24 cellular contexts compared by ENCODE assay signal in the genomic region with DNA sequence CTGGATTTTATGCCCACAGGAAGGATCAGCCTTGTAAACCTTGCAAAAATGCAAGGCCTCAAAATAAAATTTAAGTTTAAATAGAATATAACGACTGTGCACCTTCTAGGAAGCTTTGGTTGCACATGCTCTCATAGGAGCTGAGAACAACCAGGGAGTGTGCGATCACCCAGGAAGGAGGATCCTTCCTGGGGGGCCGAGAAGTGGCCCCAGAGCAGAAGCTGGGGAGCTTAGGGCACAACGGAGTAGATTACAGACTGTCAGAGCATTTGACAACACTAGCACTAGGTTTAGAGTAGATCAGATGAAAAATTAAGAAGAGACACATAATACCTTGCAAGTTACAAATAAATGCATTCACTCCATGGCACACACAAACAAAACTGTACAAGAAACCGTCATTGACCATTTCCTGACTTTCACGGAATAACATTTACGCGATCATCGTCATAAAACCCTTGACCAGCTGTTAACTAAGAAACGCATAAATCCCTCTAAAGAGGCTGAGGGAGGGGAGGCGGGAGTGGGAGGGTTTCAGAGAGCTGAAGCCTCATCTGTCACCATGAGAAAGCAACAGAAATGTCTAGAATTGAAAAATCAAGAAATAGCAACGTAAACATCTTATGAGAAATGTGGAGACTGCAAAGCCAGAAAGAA. TPM values are rescaled to one million over a fixed set of nuclear protein-coding genes. Genes with fewer than 3 reads are reported as not detected.
DNase-seq lines count a peak whose midpoint lies in the region; ATAC-seq, FAIRE-seq and TF ChIP-seq lines count a peak whose summit lies in the region.
"Had no signal": no experiment of that assay in that cellular context is flagged by ENCODE, and none has a peak within 500 bp of the region (broad histone marks: within the 10 kb centered on the region; RNA-seq: fewer than 3 reads in every experiment).

No MANE protein-coding gene starts in this region.

- peaks cover 0 to 3% (median 0%) of the 10 kb centered on the region in 5 experiments for H3K9me3 Mint-ChIP-seq in brain
- H3K9me3 Mint-ChIP-seq: CD8-positive, alpha-beta T cell; GM23338 had no signal

- no peaks in the 10 kb centered on the region for H4K20me1 ChIP-seq in keratinocyte (ENCODE audit: control insufficient read depth, extremely low read depth, insufficient read depth, low read length)
- H4K20me1 ChIP-seq in smooth muscle cell (ENCODE audit: low read depth): no peaks in the 10 kb centered on the region

- H3K36me3 Mint-ChIP-seq in brain: no peaks in the 10 kb centered on the region
- H3K36me3 Mint-ChIP-seq: CD8-positive, alpha-beta T cell had no signal

- TF ChIP-seq CTCF in brain (conservative IDR thresholded peaks at IDR 0.05): no peak
- no peak for TF ChIP-seq CTCF in keratinocyte (optimal IDR thresholded peaks at IDR 0.05 in 1 of 3, IDR thresholded peaks at IDR 0.05 in 1 of 3, conservative IDR thresholded peaks at IDR 0.05 in 1 of 3; ENCODE audit: extremely low read depth in 1 of 3, insufficient read depth in 2 of 3, low read length in 3 of 3)
- no peak for TF ChIP-seq CTCF in smooth muscle cell (IDR thresholded peaks at IDR 0.05; ENCODE audit: borderline replicate concordance, insufficient read depth, poor library complexity, severe bottlenecking)
- TF ChIP-seq CTCF in right lobe of liver (IDR thresholded peaks at IDR 0.05): no peak

- ATAC-seq in right lobe of liver: no peak
- no peak for ATAC-seq in HG03039 (IDR thresholded peaks at IDR 0.05; ENCODE audit: unreplicated experiment)
- ATAC-seq: CD8-positive, alpha-beta T cell; GM23338 had no signal

- H3K4me2 ChIP-seq in keratinocyte (ENCODE audit: control insufficient read depth, extremely low read depth, insufficient read depth, low read depth, low read length): no peak overlapping the region
- peak overlapping the region; percentile 29 for H3K4me2 ChIP-seq in smooth muscle cell
- H3K4me2 ChIP-seq: GM23338 had no signal

- peaks cover 62% of the 10 kb centered on the region for H3K4me1 Mint-ChIP-seq in brain

- no peak overlapping the region for H3K9ac ChIP-seq in keratinocyte (ENCODE audit: control insufficient read depth, extremely low read depth, insufficient read depth, low read length)
- no peak overlapping the region for H3K9ac ChIP-seq in smooth muscle cell (ENCODE audit: low read depth)
- H3K9ac ChIP-seq: BLaER1 treated with 17β-estradiol and CSF1 and Interleukin-3, amounts not matched to agents 10 nM and 100 nM had no signal

- H3K27ac Mint-ChIP-seq in brain: peak overlapping the region; percentile 56 to 81 (median 77)
- H3K27ac Mint-ChIP-seq: CD8-positive, alpha-beta T cell; GM23338 had no signal

- intact Hi-C loops in right lobe of liver (cut with DNase I): no loop called here

- no peak overlapping the region for H3K4me3 ChIP-seq in keratinocyte (ENCODE audit: control insufficient read depth in 2 of 3, extremely low read depth in 1 of 3, insufficient read depth in 2 of 3, low read depth in 1 of 3, low read length in 3 of 3)
- no peak overlapping the region for H3K4me3 ChIP-seq in smooth muscle cell
- no peak overlapping the region for H3K4me3 ChIP-seq in right lobe of liver
- H3K4me3 ChIP-seq: BLaER1 treated with 17β-estradiol and CSF1 and Interleukin-3, amounts not matched to agents 10 nM and 100 nM; GM23338; HAP-1 had no signal

- dilution Hi-C loops in keratinocyte (cut with MboI; ENCODE audit: extremely low pct_ligation_motif_present, low sequenced_read_pairs): no loop called here

- no peaks in the 10 kb centered on the region for H3K9me3 ChIP-seq in keratinocyte (ENCODE audit: control insufficient read depth, low read depth, low read length)
- H3K9me3 ChIP-seq in smooth muscle cell (replicated peaks; ENCODE audit: low read depth): no peaks in the 10 kb centered on the region
- no peaks in the 10 kb centered on the region for H3K9me3 ChIP-seq in right lobe of liver
- H3K9me3 ChIP-seq: BLaER1 treated with 17β-estradiol and CSF1 and Interleukin-3, amounts not matched to agents 10 nM and 100 nM; HAP-1 had no signal

- no peaks in the 10 kb centered on the region for H3K79me2 ChIP-seq in keratinocyte (ENCODE audit: control insufficient read depth, insufficient read depth, low read length)
- no peaks in the 10 kb centered on the region for H3K79me2 ChIP-seq in smooth muscle cell (ENCODE audit: low read depth)

- H3K27me3 ChIP-seq in keratinocyte (ENCODE audit: control insufficient read depth, extremely low read depth, insufficient read depth, low read length) (no peaks in the 10 kb centered on the region), smooth muscle cell (ENCODE audit: low read depth) (no peaks in the 10 kb centered on the region), right lobe of liver (no peaks in the 10 kb centered on the region)
- H3K27me3 ChIP-seq: BLaER1 treated with 17β-estradiol and CSF1 and Interleukin-3, amounts not matched to agents 10 nM and 100 nM had no signal

- H3K36me3 ChIP-seq in keratinocyte (ENCODE audit: control insufficient read depth in 2 of 2, extremely low read depth in 1 of 2, insufficient read depth in 2 of 2, low read length in 2 of 2) (no peaks in the 10 kb centered on the region), smooth muscle cell (ENCODE audit: low read depth) (no peaks in the 10 kb centered on the region), right lobe of liver (no peaks in the 10 kb centered on the region)
- H3K36me3 ChIP-seq: BLaER1 treated with 17β-estradiol and CSF1 and Interleukin-3, amounts not matched to agents 10 nM and 100 nM; HAP-1 had no signal

- H3K4me3 Mint-ChIP-seq in brain: no peak overlapping the region
- H3K4me3 Mint-ChIP-seq: CD8-positive, alpha-beta T cell; GM23338 had no signal

- H3K9me1 ChIP-seq in keratinocyte (ENCODE audit: control insufficient read depth, extremely low read depth, insufficient read depth, low read length): no peaks in the 10 kb centered on the region

- H3K27ac ChIP-seq in keratinocyte (ENCODE audit: control insufficient read depth, insufficient read depth, low read length) (no peak overlapping the region), smooth muscle cell (ENCODE audit: low read depth) (no peak overlapping the region), right lobe of liver (no peak overlapping the region)
- H3K27ac ChIP-seq: 22Rv1; BLaER1 treated with 17β-estradiol and CSF1 and Interleukin-3, amounts not matched to agents 10 nM and 100 nM had no signal

- peaks cover 21% of the 10 kb centered on the region for H3K4me1 ChIP-seq in keratinocyte (ENCODE audit: control insufficient read depth, extremely low read depth, insufficient read depth, low read length)
- H3K4me1 ChIP-seq in smooth muscle cell (ENCODE audit: low read depth): peaks cover 21% of the 10 kb centered on the region
- no peaks in the 10 kb centered on the region for H3K4me1 ChIP-seq in right lobe of liver
- H3K4me1 ChIP-seq: HAP-1 had no signal

- FAIRE-seq in keratinocyte (lab: Jason Lieb, UNC): peak; percentile 13
- FAIRE-seq: GM18507, HTR-8/SVneo had no signal

- DNase-seq in DMS 273 (lab: John Stamatoyannopoulos, UW; ENCODE audit: unreplicated experiment) (peak; percentile 33), DMS 273 treated with DMSO at 0.1 percent for 48 hours (lab: John Stamatoyannopoulos, UW) (no peak), keratinocyte (ENCODE audit: low read depth, low spot score) (no peak), smooth muscle cell (lab: John Stamatoyannopoulos, UW; ENCODE audit: unreplicated experiment) (no peak), epidermal melanocyte (ENCODE audit: insufficient read length, low spot score) (no peak), right lobe of liver (no peak)
- DNase-seq: CD8-positive, alpha-beta T cell; DMS53; GDM1; KG1; NCI-H1092; NCI-H1436 treated with DMSO at 0.1 percent for 48 hours; NCI-H2081 treated with DMSO at 0.1 percent for 48 hours; NCI-H446; NCI-H748 treated with DMSO at 0.1 percent for 48 hours; Right ventricle myocardium superior had no signal

- 48% methylated on average over 12 of the region's 12 CpGs for WGBS in smooth muscle cell (ENCODE audit: low lambda C conversion rate)
- WGBS in right lobe of liver (ENCODE audit: insufficient coverage, low coverage, low lambda C conversion rate, missing lambda C conversion rate): 56% methylated on average over 12 of the region's 12 CpGs

- no peaks in the 10 kb centered on the region for H3K27me3 Mint-ChIP-seq in brain

- no peak overlapping the region for H2AFZ ChIP-seq in keratinocyte (ENCODE audit: control insufficient read depth, low read length)
- H2AFZ ChIP-seq in smooth muscle cell (ENCODE audit: low read depth): no peak overlapping the region
- H2AFZ ChIP-seq: GM23338 had no signal

- no peaks in the 10 kb centered on the region for H3F3A ChIP-seq in smooth muscle cell (ENCODE audit: low read depth)

- no peak for TF ChIP-seq POLR2A in right lobe of liver (IDR thresholded peaks at IDR 0.05)

RNA-seq across cellular contexts. Expression of gene CCDC85C, which starts 13.0 kb away (rescaled TPM):
- 41.4 TPM for polyA plus RNA-seq in brain (ENCODE audit: insufficient read depth, low read depth, low replicate concordance)
- polyA plus RNA-seq in keratinocyte: 13.2 to 20.5 TPM (median 13.9 TPM) in 3 replicates
- polyA plus RNA-seq in keratinocyte (2011; ENCODE audit: low read depth): 11.3 TPM
- 11.4 and 22.7 TPM in 2 replicates for polyA plus RNA-seq in keratinocyte (2011; cell fraction: cytosol; rRNA removed)
- polyA plus RNA-seq in keratinocyte (2011; cell fraction: nucleus; rRNA removed): 18.7 and 22.5 TPM in 2 replicates
- polyA plus RNA-seq in keratinocyte (2012; ENCODE audit: low replicate concordance): 18.3 and 33.3 TPM in 2 replicates
- 21.5 to 37.0 TPM (median 30.4 TPM) in 3 replicates for polyA minus RNA-seq in keratinocyte
- 44.9 TPM for polyA minus RNA-seq in keratinocyte (2011; cell fraction: cytosol; rRNA and poly(A)+ RNA removed)
- 14.4 and 18.8 TPM in 2 replicates for polyA minus RNA-seq in keratinocyte (2011; cell fraction: nucleus; rRNA and poly(A)+ RNA removed)
- total RNA-seq in smooth muscle cell: 4.0 and 4.8 TPM in 2 replicates
- polyA plus RNA-seq in smooth muscle cell: 5.2 and 6.5 TPM in 2 replicates
- 10 to 100 TPM; 13.6 to 32.8 (median 21.8) TPM for total RNA-seq in right lobe of liver

RNA-seq across cellular contexts. Expression of gene HHIPL1, which starts 28.0 kb away (rescaled TPM):
- polyA plus RNA-seq in brain (ENCODE audit: insufficient read depth, low read depth, low replicate concordance) (3.1 TPM), keratinocyte (0.08 to 0.17 TPM (median 0.11 TPM) in 3 replicates), smooth muscle cell (11.2 and 11.9 TPM in 2 replicates)
- 0.10 TPM for polyA plus RNA-seq in keratinocyte (2011; ENCODE audit: low read depth)
- 0.07 and 0.21 TPM in 2 replicates for polyA plus RNA-seq in keratinocyte (2011; cell fraction: cytosol; rRNA removed)
- 0.34 and 0.39 TPM in 2 replicates for polyA plus RNA-seq in keratinocyte (2011; cell fraction: nucleus; rRNA removed)
- polyA plus RNA-seq in keratinocyte (2012; ENCODE audit: low replicate concordance): 0.15 and 0.45 TPM in 2 replicates
- polyA minus RNA-seq in keratinocyte: 0.06 to 0.33 TPM (median 0.16 TPM) in 3 replicates
- polyA minus RNA-seq in keratinocyte (2011; cell fraction: cytosol; rRNA and poly(A)+ RNA removed): 0.58 TPM
- 0.42 and 0.47 TPM in 2 replicates for polyA minus RNA-seq in keratinocyte (2011; cell fraction: nucleus; rRNA and poly(A)+ RNA removed)
- total RNA-seq in smooth muscle cell (9.1 and 9.6 TPM in 2 replicates), right lobe of liver (1 to 10 TPM in 1 of 6 experiments, under 1 TPM in 5; 0.43 to 1.4 (median 0.66) TPM)
